ENCODE assay signal across 10 cellular contexts in the genomic region with DNA sequence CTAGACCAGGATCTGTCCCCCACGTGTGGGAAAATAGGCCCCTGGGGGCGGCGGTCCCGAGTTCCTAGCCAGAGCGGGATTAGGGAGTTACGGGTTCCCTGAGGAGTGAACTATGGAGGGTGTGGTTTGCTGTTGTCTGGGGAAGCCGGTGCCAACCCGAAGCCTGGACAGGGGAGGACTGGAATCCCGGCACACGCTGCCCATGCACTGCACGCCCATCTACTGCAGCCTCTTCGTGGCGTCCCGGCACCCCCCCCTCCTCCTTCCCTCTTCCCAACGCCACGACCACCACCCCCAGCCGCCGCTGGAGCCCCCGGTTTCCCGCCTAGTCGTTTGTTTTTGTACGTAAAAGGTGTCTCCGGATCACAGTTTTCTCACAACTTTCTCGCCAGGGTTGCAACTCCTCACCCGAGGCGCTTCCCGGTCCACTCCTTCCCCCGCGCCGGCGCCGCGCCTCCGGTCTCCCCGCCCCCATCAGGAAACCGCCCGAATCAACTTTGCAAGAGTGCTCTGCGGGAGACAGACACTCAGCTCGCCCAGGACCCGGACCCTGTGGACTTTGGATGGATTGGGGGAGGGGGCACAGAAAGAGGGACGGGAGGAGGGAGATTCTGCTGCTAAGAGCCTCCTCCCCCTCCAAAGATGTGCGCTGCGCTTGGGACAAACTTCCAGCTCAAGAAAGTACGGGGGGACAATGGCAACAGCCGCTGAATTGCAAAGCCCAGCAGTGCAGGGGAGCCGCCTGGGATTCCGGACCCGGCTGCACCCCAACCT. TPM values are rescaled to one million over a fixed set of nuclear protein-coding genes. Genes with fewer than 3 reads are reported as not detected.
DNase-seq lines count a peak whose midpoint lies in the region; ATAC-seq and TF ChIP-seq lines count a peak whose summit lies in the region.
"Had no signal": no experiment of that assay in that cellular context is flagged by ENCODE, and none has a peak within 500 bp of the region (broad histone marks: within the 10 kb centered on the region; RNA-seq: fewer than 3 reads in every experiment).

No MANE protein-coding gene starts in this region.

- no CpG with 5 or more reads among the region's 48 CpGs for WGBS in H9 (ENCODE audit: extremely low coverage, insufficient read length, low lambda C conversion rate)
- WGBS in thyroid gland, 2 donors, result 2 to 4% methylated on average over 30 to 48 of the region's 48 CpGs

- no peak overlapping the region for H2BK15ac ChIP-seq in H9 (ENCODE audit: low read depth, low read length)

- TF ChIP-seq CTCF in H9 (conservative IDR thresholded peaks at IDR 0.05) (no peak), thyroid gland (IDR thresholded peaks at IDR 0.05) (no peak)

- no peaks in the 10 kb centered on the region for H3K79me1 ChIP-seq in H9 (ENCODE audit: insufficient read depth, low read depth, low read length, poor library complexity, severe bottlenecking)

- peaks cover 71 to 81% of the 10 kb centered on the region in 2 experiments for H3K4me1 Mint-ChIP-seq in H9
- H3K4me1 Mint-ChIP-seq in activated CD8-positive, alpha-beta memory T cell treated with anti-CD3 and anti-CD28 coated beads, Interleukin-2, amount 10 ng/mL, durations not matched to agents 7 days and 5 days, result peaks cover 47% of the 10 kb centered on the region

- no peak for ATAC-seq in activated CD8-positive, alpha-beta memory T cell treated with anti-CD3 and anti-CD28 coated beads, Interleukin-2, amount 10 ng/mL, durations not matched to agents 7 days and 5 days
- ATAC-seq in GM21381 (IDR thresholded peaks at IDR 0.05; ENCODE audit: unreplicated experiment) (no peak), GM21786 (IDR thresholded peaks at IDR 0.05; ENCODE audit: unreplicated experiment) (no peak)

- no peak overlapping the region for H4K91ac ChIP-seq in H9 (ENCODE audit: insufficient read length, low read depth, low read length)

- intact Hi-C loops in thyroid gland (cut with DNase I), result no loop called here

- H3K4me1 ChIP-seq in H9 (ENCODE audit: insufficient read depth, low read length), result no peaks in the 10 kb centered on the region; the same call in 1 of the 2 replicates
- peaks cover 36 to 77% of the 10 kb centered on the region in 2 donors for H3K4me1 ChIP-seq in thyroid gland

- H4K20me1 ChIP-seq in H9 (ENCODE audit: control insufficient read depth, insufficient read depth, insufficient read length), result no peaks in the 10 kb centered on the region

- H3K9me3 ChIP-seq in H9 (ENCODE audit: control insufficient read depth, low read depth, low read length) (no peaks in the 10 kb centered on the region), thyroid gland (no peaks in the 10 kb centered on the region)

- in situ Hi-C loops in ACHN (cut with HindIII; ENCODE audit: low pct_ligation_motif_present, low pct_unique_long_range_greater_than_20kb, low sequenced_read_pairs), result no loop called here

- no peak overlapping the region for H2AFZ ChIP-seq in H9 (ENCODE audit: low read length)

- peaks cover 30% of the 10 kb centered on the region for H3K23me2 ChIP-seq in H9 (ENCODE audit: insufficient read length, low read depth, low read length, poor library complexity, severe bottlenecking)

- no peak overlapping the region for H3T11ph ChIP-seq in H9 (ENCODE audit: low read length)

- DNase-seq in ACHN (peak; percentile 74), H9 (peak; percentile 84), kidney tubule cell (ENCODE audit: low spot score) (peak; percentile 66), NCI-H187 (lab: John Stamatoyannopoulos, UW) (no peak), thyroid gland (no peak)
- DNase-seq in activated CD8-positive, alpha-beta memory T cell treated with anti-CD3 and anti-CD28 coated beads, Interleukin-2, amount 10 ng/mL, durations not matched to agents 7 days and 5 days, result no peak
- DNase-seq: central memory CD4-positive, alpha-beta T cell; NCI-H1048 had no signal

- H3K27ac ChIP-seq in H9 (ENCODE audit: insufficient read length, low read depth, low read length) (no peak overlapping the region), thyroid gland (no peak overlapping the region)

- no peaks in the 10 kb centered on the region; a peak in 1 of 7 replicates for H3K36me3 Mint-ChIP-seq in H9 (ENCODE audit: insufficient read depth in 1 of 3, low read depth in 3 of 3)
- H3K36me3 Mint-ChIP-seq in activated CD8-positive, alpha-beta memory T cell treated with anti-CD3 and anti-CD28 coated beads, Interleukin-2, amount 10 ng/mL, durations not matched to agents 7 days and 5 days, result peaks cover 6% of the 10 kb centered on the region

- H3K18ac ChIP-seq in H9 (ENCODE audit: insufficient read length, low read depth, low read length), result no peak overlapping the region

- H3K4me3 ChIP-seq in thyroid gland (replicated peaks in 1 of 3), result peak overlapping the region in 1 of 3 donors; percentile 6

- peak overlapping the region; percentile 57 to 91 for H3K4me3 Mint-ChIP-seq in H9
- H3K4me3 Mint-ChIP-seq in activated CD8-positive, alpha-beta memory T cell treated with anti-CD3 and anti-CD28 coated beads, Interleukin-2, amount 10 ng/mL, durations not matched to agents 7 days and 5 days, result peak overlapping the region; percentile 20

- H3K4me2 ChIP-seq in H9 (ENCODE audit: insufficient read depth, insufficient read length, low read length), result peak overlapping the region; percentile 65

- TF ChIP-seq POLR2A in thyroid gland (IDR thresholded peaks at IDR 0.05), result no peak

- no peak overlapping the region for H2BK12ac ChIP-seq in H9 (ENCODE audit: insufficient read length, low read depth, low read length)

- no peak overlapping the region for H2BK120ac ChIP-seq in H9 (ENCODE audit: low read depth, low read length, poor library complexity, severe bottlenecking)

- no peak overlapping the region for H3K9ac ChIP-seq in H9 (ENCODE audit: extremely low read depth, insufficient read length, low read length)

- CTCF ChIA-PET in activated CD8-positive, alpha-beta memory T cell treated with anti-CD3 and anti-CD28 coated beads, Interleukin-2, amount 10 ng/mL, durations not matched to agents 7 days and 5 days (lab: Charles Lee), result no interaction called here

- H3K23ac ChIP-seq in H9 (ENCODE audit: insufficient read length, low read depth, low read length), result no peak overlapping the region

- no peak overlapping the region for H3K27ac Mint-ChIP-seq in H9
- H3K27ac Mint-ChIP-seq in activated CD8-positive, alpha-beta memory T cell treated with anti-CD3 and anti-CD28 coated beads, Interleukin-2, amount 10 ng/mL, durations not matched to agents 7 days and 5 days, result no peak overlapping the region

- peaks cover 100% of the 10 kb centered on the region for H3K27me3 Mint-ChIP-seq in H9 (ENCODE audit: low read depth)
- H3K27me3 Mint-ChIP-seq in activated CD8-positive, alpha-beta memory T cell treated with anti-CD3 and anti-CD28 coated beads, Interleukin-2, amount 10 ng/mL, durations not matched to agents 7 days and 5 days, result peaks cover 96% of the 10 kb centered on the region

- H3K14ac ChIP-seq in H9 (ENCODE audit: insufficient read depth, low read length), result no peak overlapping the region

- H3K4ac ChIP-seq in H9 (ENCODE audit: low read depth, low read length), result no peak overlapping the region

- peaks cover 0 to 5% of the 10 kb centered on the region in 2 experiments; a peak in 1 of 5 replicates for H3K9me3 Mint-ChIP-seq in H9
- H3K9me3 Mint-ChIP-seq in activated CD8-positive, alpha-beta memory T cell treated with anti-CD3 and anti-CD28 coated beads, Interleukin-2, amount 10 ng/mL, durations not matched to agents 7 days and 5 days (ENCODE audit: low read depth), result no peaks in the 10 kb centered on the region

- H3K27me3 ChIP-seq in H9 (ENCODE audit: insufficient read depth, low read length), result peaks cover 86% of the 10 kb centered on the region
- peaks cover 92% of the 10 kb centered on the region for H3K27me3 ChIP-seq in thyroid gland

- no peaks in the 10 kb centered on the region for H3K79me2 ChIP-seq in H9 (ENCODE audit: insufficient read depth, low read length)

- H2AK5ac ChIP-seq in H9 (ENCODE audit: insufficient read length, low read length), result no peak overlapping the region

- no peak overlapping the region for H2BK5ac ChIP-seq in H9 (ENCODE audit: insufficient read length, low read length)

- no peak overlapping the region for H4K5ac ChIP-seq in H9 (ENCODE audit: insufficient read length, low read depth, low read length)

- no peak overlapping the region for H4K8ac ChIP-seq in H9 (replicated peaks; ENCODE audit: insufficient read length, low read depth, low read length)

- no peaks in the 10 kb centered on the region for H3K36me3 ChIP-seq in thyroid gland

- H3K56ac ChIP-seq in H9 (ENCODE audit: insufficient read length, low read depth, low read length), result no peak overlapping the region

- H2BK20ac ChIP-seq in H9 (ENCODE audit: low read depth, low read length, poor library complexity, severe bottlenecking), result no peak overlapping the region

RNA-seq across cellular contexts. Expression of a gene that starts 1.4 kb away (rescaled TPM):
- 0.20 and 0.22 TPM in 2 replicates for total RNA-seq in H9 (2021)
- total RNA-seq in activated CD8-positive, alpha-beta memory T cell treated with anti-CD3 and anti-CD28 coated beads, Interleukin-2, amount 10 ng/mL, durations not matched to agents 7 days and 5 days, result under 1 TPM in 1 of 2 experiments, not detected in 1; 0.66 TPM
- not detected for total RNA-seq in thyroid gland

RNA-seq across cellular contexts. Expression of a gene that starts 12.9 kb away (rescaled TPM):
- 69.6 and 74.9 TPM in 2 replicates for total RNA-seq in H9 (2021)
- 10 to 100 TPM; 78.7 to 84.5 TPM for total RNA-seq in activated CD8-positive, alpha-beta memory T cell treated with anti-CD3 and anti-CD28 coated beads, Interleukin-2, amount 10 ng/mL, durations not matched to agents 7 days and 5 days
- total RNA-seq in thyroid gland, result 10 to 100 TPM; 28.5 to 38.9 (median 32.4) TPM

Comparison
In these comparisons a context has a peak if more than half of its experiments do, and no peak if none do; other contexts are left out.
1. DNase-seq: peak in ACHN (single experiment), H9 (single experiment) and kidney tubule cell (single experiment); none in activated CD8-positive, alpha-beta memory T cell treated with anti-CD3 and anti-CD28 coated beads, Interleukin-2, amount 10 ng/mL, durations not matched to agents 7 days and 5 days (single experiment), NCI-H187 (0 of 2) and thyroid gland (0 of 2).